In the genomic region with DNA sequence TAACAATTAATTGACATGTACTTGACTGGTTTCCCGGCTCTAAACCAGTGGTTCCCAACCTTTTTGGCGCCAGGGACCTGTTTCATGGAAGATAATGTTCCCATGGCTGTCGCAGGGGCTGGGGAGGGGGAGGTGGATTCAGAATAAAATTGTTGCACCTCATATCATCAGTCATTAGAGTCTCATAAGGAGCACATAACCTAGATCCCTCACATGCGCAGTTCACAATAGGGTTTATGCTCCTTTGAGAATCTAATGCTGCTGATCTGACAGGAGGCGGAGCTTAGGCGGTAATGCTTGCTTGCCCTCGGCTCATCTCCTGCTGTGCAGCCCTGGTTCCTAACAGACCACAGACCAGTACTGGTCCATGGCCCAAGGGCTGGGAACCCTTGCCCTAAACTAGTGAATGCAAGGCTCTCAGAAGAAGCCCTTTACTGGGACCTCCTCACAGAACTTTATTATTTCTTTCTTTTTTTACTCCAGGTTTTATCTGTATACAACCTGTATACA, we compare ENCODE assay signal across 23 cellular contexts.
"Had no signal": no experiment of that assay in that cellular context is flagged by ENCODE, and none has a peak within 500 bp of the region (broad histone marks: within the 10 kb centered on the region; RNA-seq: fewer than 3 reads in every experiment).

No MANE protein-coding gene starts in this region.

- H3K27ac Mint-ChIP-seq: mesothelial cell of epicardium, nephron had no signal

- H3K27me3 Mint-ChIP-seq: memory B cell; naive B cell; stimulated activated naive CD8-positive, alpha-beta T cell treated with anti-CD3 and anti-CD28 coated beads, Interleukin-15, amount 100 ng/mL, for 72 hours had no signal

- H3K4me1 ChIP-seq: prostate gland, right atrium auricular region, suprapubic skin, transverse colon had no signal

- H3K27ac ChIP-seq: prostate gland, right atrium auricular region, suprapubic skin, transverse colon had no signal

- H3K27me3 ChIP-seq: right atrium auricular region, suprapubic skin, transverse colon had no signal

- H3K4me3 ChIP-seq: lung, mucosa of descending colon, prostate gland, right atrium auricular region, smooth muscle cell, suprapubic skin, transverse colon had no signal

- H3K9me3 ChIP-seq: mucosa of descending colon, prostate gland, right atrium auricular region, suprapubic skin, transverse colon had no signal

- H3K9me3 Mint-ChIP-seq: memory B cell; mesothelial cell of epicardium; nephron; stimulated activated naive CD8-positive, alpha-beta T cell treated with anti-CD3 and anti-CD28 coated beads, Interleukin-15, amount 100 ng/mL, for 72 hours had no signal

- ATAC-seq: left lobe of liver; mucosa of descending colon; sciatic nerve; stimulated activated naive CD8-positive, alpha-beta T cell treated with anti-CD3 and anti-CD28 coated beads, Interleukin-15, amount 100 ng/mL, for 72 hours had no signal

- H3K36me3 ChIP-seq: prostate gland had no signal

- H3K4me1 Mint-ChIP-seq: memory B cell; mesothelial cell of epicardium; nephron; stimulated activated naive CD8-positive, alpha-beta T cell treated with anti-CD3 and anti-CD28 coated beads, Interleukin-15, amount 100 ng/mL, for 72 hours had no signal

- H3K4me3 Mint-ChIP-seq: memory B cell; mesothelial cell of epicardium; naive B cell; nephron; stimulated activated naive CD8-positive, alpha-beta T cell treated with anti-CD3 and anti-CD28 coated beads, Interleukin-15, amount 100 ng/mL, for 72 hours had no signal

- DNase-seq: effector memory CD4-positive, alpha-beta T cell; hypothalamus; kidney; mucosa of descending colon; naive B cell; nucleus accumbens; stimulated activated CD4-positive, alpha-beta T cell treated with anti-CD3 and anti-CD28 coated beads, Interleukin-12 subunit alpha, Interleukin-12 subunit beta, amount 100 ng/mL, for 4 hours; stimulated activated CD4-positive, alpha-beta T cell treated with anti-CD3 and anti-CD28 coated beads, Interleukin-1b, Interleukin-23, amount 100 ng/mL, for 48 hours; stimulated activated CD4-positive, alpha-beta T cell treated with anti-CD3 and anti-CD28 coated beads, Interleukin-4, amount 100 ng/mL, for 1 hour; stimulated activated CD8-positive, alpha-beta memory T cell treated with anti-CD3 and anti-CD28 coated beads, Interleukin-4, amount 100 ng/mL, for 48 hours; stimulated activated naive CD4-positive, alpha-beta T cell; stimulated activated naive CD8-positive, alpha-beta T cell treated with anti-CD3 and anti-CD28 coated beads, Interleukin-15, amount 100 ng/mL, for 72 hours; transverse colon had no signal
